Comparison of ENCODE assay signal across 10 cellular contexts in the genomic region with DNA sequence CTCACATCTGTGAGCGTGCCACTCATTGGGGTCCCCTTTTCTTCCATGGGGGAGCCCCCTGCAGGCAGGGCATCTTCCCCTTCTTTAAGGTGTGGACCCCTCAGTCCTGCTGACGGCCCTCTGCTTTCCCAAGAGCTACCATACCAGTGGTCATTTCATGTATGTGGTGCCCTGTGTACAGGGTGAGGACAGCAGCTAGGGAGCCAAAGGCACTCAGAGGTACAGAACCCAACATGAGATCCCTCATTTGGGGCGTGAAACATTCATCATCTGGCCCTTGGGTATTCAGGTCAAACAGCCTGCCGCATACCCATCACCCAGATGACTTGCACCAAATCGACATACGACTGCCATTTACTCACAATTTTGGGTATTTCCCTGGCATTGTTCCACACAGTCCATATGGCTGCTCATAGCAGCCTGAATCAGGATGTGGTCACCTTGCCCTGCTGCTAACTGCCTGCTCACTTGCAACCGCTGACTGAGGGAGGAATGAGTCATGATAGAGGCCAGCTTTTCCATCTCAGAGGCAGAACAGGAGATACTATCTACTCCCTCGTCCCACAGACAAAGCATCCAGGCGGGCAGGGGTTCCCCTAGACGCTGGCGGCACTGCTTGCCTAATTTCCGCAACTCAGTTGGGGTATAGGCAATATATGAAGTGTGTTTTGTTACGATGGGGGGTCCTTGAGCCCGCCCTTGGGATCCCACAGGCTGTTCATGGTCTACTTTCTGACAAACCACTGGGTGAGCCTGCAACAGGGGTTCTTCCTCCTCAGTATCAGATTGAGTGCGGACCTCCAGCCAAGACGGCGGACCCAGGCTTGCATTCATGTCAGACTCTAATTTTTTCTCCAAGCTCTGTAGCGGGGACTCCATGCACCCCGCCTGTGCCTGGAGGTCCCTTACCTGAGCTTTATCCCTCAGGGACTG.
DNase-seq lines count a peak whose midpoint lies in the region; ATAC-seq and TF ChIP-seq lines count a peak whose summit lies in the region.
"Had no signal": no experiment of that assay in that cellular context is flagged by ENCODE, and none has a peak within 500 bp of the region (broad histone marks: within the 10 kb centered on the region; RNA-seq: fewer than 3 reads in every experiment).

No MANE protein-coding gene starts in this region.

- H2AK5ac ChIP-seq in mesenchymal stem cell (ENCODE audit: low read length, severe bottlenecking) = no peak overlapping the region

- no peaks in the 10 kb centered on the region for H3K36me3 ChIP-seq in mesenchymal stem cell (ENCODE audit: control insufficient read depth in 1 of 2, insufficient read depth in 2 of 2, low read depth in 1 of 2, low read length in 2 of 2)
- no peaks in the 10 kb centered on the region for H3K36me3 ChIP-seq in endodermal cell (ENCODE audit: control insufficient read depth, insufficient read depth, low read length)
- H3K36me3 ChIP-seq: thoracic aorta had no signal

- ATAC-seq in GM18868 (IDR thresholded peaks at IDR 0.05; ENCODE audit: unreplicated experiment) (peak; percentile 91), HG03159 (IDR thresholded peaks at IDR 0.05; ENCODE audit: unreplicated experiment) (peak; percentile 69)
- no peak for ATAC-seq in naive thymus-derived CD8-positive, alpha-beta T cell
- ATAC-seq: HCT116 had no signal

- H3K4me3 Mint-ChIP-seq in endodermal cell = no peak overlapping the region
- H3K4me3 Mint-ChIP-seq in naive thymus-derived CD8-positive, alpha-beta T cell = no peak overlapping the region

- no peak overlapping the region for H2BK5ac ChIP-seq in mesenchymal stem cell (ENCODE audit: low read depth, low read length, poor library complexity, severe bottlenecking)

- no peaks in the 10 kb centered on the region for H3K9me3 ChIP-seq in AG04450 (ENCODE audit: control insufficient read depth, insufficient read depth, low read length)
- no peaks in the 10 kb centered on the region for H3K9me3 ChIP-seq in mesenchymal stem cell (ENCODE audit: control insufficient read depth, low read length)
- peaks cover 18% of the 10 kb centered on the region for H3K9me3 ChIP-seq in endodermal cell (ENCODE audit: control insufficient read depth, low read length)
- H3K9me3 ChIP-seq: thoracic aorta had no signal

- no peak overlapping the region for H2BK15ac ChIP-seq in mesenchymal stem cell (ENCODE audit: low read depth, poor library complexity, severe bottlenecking)

- no peak overlapping the region for H4K8ac ChIP-seq in mesenchymal stem cell (ENCODE audit: low read length)

- CTCF ChIA-PET in AG04450 (lab: Charles Lee) = no interaction called here

- DNase-seq in AG04450 (ENCODE audit: low read depth, low spot score) = peak; percentile 90
- DNase-seq in SKM-1 (lab: John Stamatoyannopoulos, UW; ENCODE audit: unreplicated experiment) = peak; percentile 47
- DNase-seq in mesenchymal stem cell = peak; percentile 68
- DNase-seq in COLO829 (ENCODE audit: low spot score) = no peak
- no peak for DNase-seq in endodermal cell
- no peak for DNase-seq in naive thymus-derived CD8-positive, alpha-beta T cell

- peaks cover 16% of the 10 kb centered on the region for H3K9me3 Mint-ChIP-seq in endodermal cell
- H3K9me3 Mint-ChIP-seq in naive thymus-derived CD8-positive, alpha-beta T cell = peaks cover 0 to 3% (median 0%) of the 10 kb centered on the region in 9 donors

- no peak overlapping the region for H3K18ac ChIP-seq in mesenchymal stem cell (ENCODE audit: low read depth in 1 of 2, low read length in 2 of 2)

- H3K14ac ChIP-seq in mesenchymal stem cell (ENCODE audit: low read length in 2 of 2) = no peak overlapping the region

- H3K4me1 Mint-ChIP-seq in endodermal cell = peaks cover 2% of the 10 kb centered on the region
- no peaks in the 10 kb centered on the region for H3K4me1 Mint-ChIP-seq in naive thymus-derived CD8-positive, alpha-beta T cell

- POLR2A ChIA-PET in AG04450 (lab: Yijun Ruan, JAX) = interaction anchor here (1.4 kb wide), 1 partner anchor 75 kb away, joined by 3 read pairs; no protein-coding TSS in a partner anchor
- POLR2A ChIA-PET in naive thymus-derived CD8-positive, alpha-beta T cell (lab: Charles Lee) = no interaction called here

- no peak overlapping the region for H3K4ac ChIP-seq in mesenchymal stem cell (ENCODE audit: low read depth in 1 of 2, low read length in 2 of 2)

- no peak overlapping the region for H2AFZ ChIP-seq in mesenchymal stem cell (ENCODE audit: low read depth, low read length)

- WGBS in mesenchymal stem cell = 79% methylated on average over 19 of the region's 19 CpGs
- WGBS in endodermal cell (ENCODE audit: insufficient coverage in 1 of 2, insufficient read length in 1 of 2), 2 experiments = 94 to 96% methylated on average over 8 to 19 of the region's 19 CpGs

- no peak overlapping the region for H3K9ac ChIP-seq in mesenchymal stem cell (ENCODE audit: low read length)
- no peak overlapping the region for H3K9ac ChIP-seq in endodermal cell (ENCODE audit: extremely low read depth, low read length, poor library complexity, severe bottlenecking)

- no peak overlapping the region for H3K4me3 ChIP-seq in AG04450 (ENCODE audit: low read depth, low read length)
- H3K4me3 ChIP-seq in mesenchymal stem cell (ENCODE audit: insufficient read depth in 1 of 2, low read depth in 1 of 2, low read length in 2 of 2) = no peak overlapping the region
- no peak overlapping the region for H3K4me3 ChIP-seq in endodermal cell (ENCODE audit: low read length)
- H3K4me3 ChIP-seq: thoracic aorta had no signal

- H3K79me1 ChIP-seq in mesenchymal stem cell (replicated peaks; ENCODE audit: low read length, poor library complexity, severe bottlenecking) = no peaks in the 10 kb centered on the region

- H3K27ac Mint-ChIP-seq in endodermal cell = no peak overlapping the region
- H3K27ac Mint-ChIP-seq in naive thymus-derived CD8-positive, alpha-beta T cell = no peak overlapping the region

- H4K91ac ChIP-seq in mesenchymal stem cell (ENCODE audit: low read length) = no peak overlapping the region

- H3K4me1 ChIP-seq in mesenchymal stem cell (ENCODE audit: control insufficient read depth, insufficient read depth, low read depth, low read length) (peaks cover 7% of the 10 kb centered on the region), endodermal cell (ENCODE audit: control insufficient read depth, insufficient read depth, low read length) (no peaks in the 10 kb centered on the region)

- H3K23ac ChIP-seq in mesenchymal stem cell (ENCODE audit: low read length in 2 of 2) = no peak overlapping the region

- H2BK12ac ChIP-seq in mesenchymal stem cell (ENCODE audit: low read length in 2 of 2) = no peak overlapping the region

- no peaks in the 10 kb centered on the region for H3K27me3 ChIP-seq in AG04450 (ENCODE audit: control insufficient read depth, insufficient read depth, low read length)
- H3K27me3 ChIP-seq in mesenchymal stem cell (ENCODE audit: control insufficient read depth in 1 of 2, insufficient read depth in 1 of 2, low read length in 2 of 2) = no peaks in the 10 kb centered on the region
- no peaks in the 10 kb centered on the region for H3K27me3 ChIP-seq in endodermal cell (ENCODE audit: control insufficient read depth, insufficient read depth, low read length, poor library complexity, severe bottlenecking)

- H3K27ac ChIP-seq in AG04450 (ENCODE audit: low read depth, low read length) (peak overlapping the region; percentile 55), mesenchymal stem cell (ENCODE audit: low read length, poor library complexity, severe bottlenecking) (no peak overlapping the region), endodermal cell (ENCODE audit: low read depth, low read length) (no peak overlapping the region)
- H3K27ac ChIP-seq: thoracic aorta had no signal

- no peak for TF ChIP-seq CTCF in AG04450 (IDR thresholded peaks at IDR 0.05; ENCODE audit: low read depth, low read length)
- TF ChIP-seq CTCF in endodermal cell (conservative IDR thresholded peaks at IDR 0.05) = no peak

- no peak overlapping the region for H3K4me2 ChIP-seq in mesenchymal stem cell (ENCODE audit: low read length, poor library complexity, severe bottlenecking)

- peaks cover 1% of the 10 kb centered on the region for H3K36me3 Mint-ChIP-seq in endodermal cell (ENCODE audit: low read depth)
- H3K36me3 Mint-ChIP-seq in naive thymus-derived CD8-positive, alpha-beta T cell = no peaks in the 10 kb centered on the region

- H3K27me3 Mint-ChIP-seq in endodermal cell (ENCODE audit: insufficient read depth) = no peaks in the 10 kb centered on the region
- H3K27me3 Mint-ChIP-seq in naive thymus-derived CD8-positive, alpha-beta T cell = no peaks in the 10 kb centered on the region

- no peak overlapping the region for H2BK120ac ChIP-seq in mesenchymal stem cell (ENCODE audit: low read depth, low read length)

Comparison
In these comparisons a context has a peak if more than half of its experiments do, and no peak if none do; other contexts are left out.
1. DNase-seq: peak in AG04450 (single experiment), SKM-1 (single experiment) and mesenchymal stem cell (single experiment); none in COLO829 (single experiment), endodermal cell (single experiment) and naive thymus-derived CD8-positive, alpha-beta T cell (0 of 10).
2. ATAC-seq: peak in GM18868 (single experiment) and HG03159 (single experiment); none in naive thymus-derived CD8-positive, alpha-beta T cell (0 of 2).